In genomic region chr3:178318440-178318839, GRCh38 we compare ENCODE assay signal across 28 cellular contexts.
"Had no signal": no experiment of that assay in that cellular context is flagged by ENCODE, and none has a peak within 500 bp of the region (broad histone marks: within the 10 kb centered on the region; RNA-seq: fewer than 3 reads in every experiment).

No MANE protein-coding gene starts in this region.

- ATAC-seq: activated CD4-positive, CD25-positive, alpha-beta regulatory T cell treated with anti-CD3 and anti-CD28 coated beads, Interleukin-2, amount 50 U/mL, for 24 hours; activated CD8-positive, alpha-beta T cell treated with anti-CD3 and anti-CD28 coated beads for 36 hours; activated T-cell treated with anti-CD3 and anti-CD28 coated beads, Interleukin-2, amount 50 U/mL, for 4 hours; activated T-helper 17 cell treated with anti-CD3 and anti-CD28 coated beads, Interleukin-2, amount 50 U/mL, for 72 hours; effector memory CD8-positive, alpha-beta T cell; foreskin keratinocyte; gastrocnemius medialis; heart left ventricle; T-helper 17 cell had no signal

- H3K4me3 ChIP-seq: esophagus muscularis mucosa, gastrocnemius medialis, heart left ventricle had no signal

- H3K4me1 ChIP-seq: foreskin keratinocyte had no signal

- H3K36me3 ChIP-seq: esophagus muscularis mucosa, gastrocnemius medialis, heart left ventricle, WERI-Rb-1 had no signal

- H3K27ac ChIP-seq: esophagus muscularis mucosa, foreskin keratinocyte, gastrocnemius medialis, WERI-Rb-1 had no signal

- H3K9me3 ChIP-seq: esophagus muscularis mucosa, gastrocnemius medialis had no signal

- H3K27me3 ChIP-seq: esophagus muscularis mucosa, foreskin keratinocyte, gastrocnemius medialis, heart left ventricle had no signal

- DNase-seq: activated B cell treated with CpG ODN at 0.5 μM for 24 hours; activated CD4-positive, alpha-beta T cell treated with anti-CD3 and anti-CD28 coated beads for 48 hours; activated CD4-positive, alpha-beta T cell treated with anti-CD3 and anti-CD28 coated beads, Interleukin-2, amount 50 U/mL, for 1 hour; activated CD4-positive, alpha-beta T cell treated with anti-CD3 and anti-CD28 coated beads, Interleukin-2, amount 50 U/mL, for 48 hours; activated CD8-positive, alpha-beta memory T cell treated with anti-CD3 and anti-CD28 coated beads for 24 hours; activated CD8-positive, alpha-beta T cell treated with anti-CD3 and anti-CD28 coated beads for 36 hours; activated effector memory CD4-positive, alpha-beta T cell treated with Interleukin-2 at 50 U/mL for 16 hours; activated gamma-delta T cell treated with Interleukin-2 at 50 U/mL for 16 hours; activated naive CD4-positive, alpha-beta T cell treated with Interleukin-2 at 50 U/mL for 16 hours; activated naive CD8-positive, alpha-beta T cell treated with anti-CD3 and anti-CD28 coated beads, Interleukin-2, amount 10 ng/mL, durations not matched to agents 7 days and 5 days; activated T-cell treated with anti-CD3 and anti-CD28 coated beads, Interleukin-2, amount 50 U/mL, for 4 hours; central memory CD4-positive, alpha-beta T cell; cortex of kidney; dermis blood vessel endothelial cell; effector CD4-positive, alpha-beta T cell; effector memory CD8-positive, alpha-beta T cell; erythroblast; foreskin keratinocyte; gastrocnemius medialis; glutamatergic neuron; heart left ventricle; T-helper 1 cell; T-helper 17 cell; T1000; WERI-Rb-1 had no signal
